28 cellular contexts compared by ENCODE assay signal in genomic region chr10:76577455-76577854, GRCh38.
"Had no signal": no experiment of that assay in that cellular context is flagged by ENCODE, and none has a peak within 500 bp of the region (broad histone marks: within the 10 kb centered on the region; RNA-seq: fewer than 3 reads in every experiment).

No MANE protein-coding gene starts in this region.

- H3K36me3 Mint-ChIP-seq: naive thymus-derived CD4-positive, alpha-beta T cell had no signal

- H3K4me3 Mint-ChIP-seq: mesothelial cell of epicardium; naive thymus-derived CD4-positive, alpha-beta T cell had no signal

- FAIRE-seq: colon, endometrium, islet of Langerhans, keratinocyte had no signal

- H3K27me3 Mint-ChIP-seq: naive thymus-derived CD4-positive, alpha-beta T cell had no signal

- H3K4me3 ChIP-seq: coronary artery, dorsolateral prefrontal cortex, esophagus squamous epithelium, gastrocnemius medialis, heart right ventricle, left lung, lower lobe of right lung, mucosa of descending colon had no signal

- H3K27ac Mint-ChIP-seq: mesothelial cell of epicardium; naive thymus-derived CD4-positive, alpha-beta T cell had no signal

- H3K9me3 ChIP-seq: esophagus squamous epithelium, gastrocnemius medialis, lower lobe of right lung, mucosa of descending colon had no signal

- ATAC-seq: esophagus mucosa; gastrocnemius medialis; heart right ventricle; left cardiac atrium; left ventricle myocardium superior; mucosa of descending colon; naive thymus-derived CD4-positive, alpha-beta T cell had no signal

- H3K4me1 Mint-ChIP-seq: naive thymus-derived CD4-positive, alpha-beta T cell had no signal

- H3K4me1 ChIP-seq: gastrocnemius medialis had no signal

- H3K27ac ChIP-seq: coronary artery, dorsolateral prefrontal cortex, epithelial cell of prostate, esophagus squamous epithelium, gastrocnemius medialis, left lung, lower lobe of right lung had no signal

- H3K27me3 ChIP-seq: dorsolateral prefrontal cortex, esophagus squamous epithelium, gastrocnemius medialis, heart right ventricle, left lung had no signal

- DNase-seq: dermis blood vessel endothelial cell; dorsolateral prefrontal cortex; effector CD4-positive, alpha-beta T cell; effector memory CD4-positive, alpha-beta T cell; erythroblast; esophagus squamous epithelium; foreskin fibroblast; foreskin melanocyte; gastrocnemius medialis; glutamatergic neuron; head of caudate nucleus; heart right ventricle; hippocampal formation; left cardiac atrium; left lung; left ventricle myocardium superior; lower lobe of right lung; mesenchymal stem cell; mucosa of descending colon; naive thymus-derived CD4-positive, alpha-beta T cell had no signal

- H3K36me3 ChIP-seq: esophagus squamous epithelium, gastrocnemius medialis, heart right ventricle, left lung, lower lobe of right lung had no signal
